13 cellular contexts compared by ENCODE assay signal in genomic region chr9:127074561-127075548, GRCh38. TPM values are rescaled to one million over a fixed set of nuclear protein-coding genes. Genes with fewer than 3 reads are reported as not detected.
A peak's percentile ranks its signal among the peaks of the same experiment; 100 is the strongest.
DNase-seq lines count a peak whose midpoint lies in the region; FAIRE-seq and TF ChIP-seq lines count a peak whose summit lies in the region.
"Had no signal": no experiment of that assay in that cellular context is flagged by ENCODE, and none has a peak within 500 bp of the region (broad histone marks: within the 10 kb centered on the region; RNA-seq: fewer than 3 reads in every experiment).

No MANE protein-coding gene starts in this region.

- H2AK5ac ChIP-seq in H1 (ENCODE audit: low read depth, low read length), result peak overlapping the region; percentile 7; the same call in 1 of the 2 replicates

- 0 out of 8 replicates have a peak, but pooled peaks cover 0 to 2% (median 0%) of the 10 kb centered on the region in 4 experiments for H3K36me3 ChIP-seq in H1 (ENCODE audit: control insufficient read depth in 2 of 4, insufficient read depth in 4 of 4, low read length in 3 of 4)
- H3K36me3 ChIP-seq: right lobe of liver, upper lobe of left lung had no signal

- peaks cover 17% of the 10 kb centered on the region for H3K4me1 Mint-ChIP-seq in activated T-helper 1 cell treated with anti-CD3 and anti-CD28 coated beads, Interleukin-12 subunit alpha, Interleukin-12 subunit beta, Interleukin-2, Interleukin-4 antibody, amounts not matched to agents 30 ng/mL and 10 ng/mL and 1 ng/mL, durations not matched to agents 14 hours and 24 hours and 36 hours (ENCODE audit: low read depth)

- no peak overlapping the region for H3K14ac ChIP-seq in H1 (ENCODE audit: insufficient read length)

- no peak overlapping the region for H3K23ac ChIP-seq in H1 (ENCODE audit: insufficient read length)

- 78% methylated on average over 4 of the region's 4 CpGs; no CpG with 5 or more reads in 1 of the 2 experiments for WGBS in H1 (ENCODE audit: extremely low coverage in 1 of 2, insufficient coverage in 1 of 2, insufficient read length in 1 of 2, insufficient replicate concordance in 2 of 2, low coverage in 1 of 2, low lambda C conversion rate in 2 of 2, missing lambda C conversion rate in 1 of 2), 2 experiments

- H3K4me2 ChIP-seq in H1 (ENCODE audit: insufficient read depth in 1 of 2, low read depth in 2 of 2, low read length in 2 of 2), result 0 out of 4 replicates have a peak overlapping the region, but pooled peaks have one; percentile 4 to 27

- H3K4me3 ChIP-seq in H1 (ENCODE audit: extremely low read depth in 1 of 4, insufficient read depth in 2 of 4, low read depth in 3 of 4, low read length in 4 of 4), result 0 out of 8 replicates have a peak overlapping the region, but pooled peaks of 1 of the 4 experiments have one; percentile 21
- H3K4me3 ChIP-seq: right lobe of liver, upper lobe of left lung had no signal

- H3K9ac ChIP-seq in H1 (replicated peaks in 1 of 4; ENCODE audit: extremely low read depth in 1 of 4, low read depth in 3 of 4, low read length in 3 of 4), result no peak overlapping the region

- H3K79me1 ChIP-seq in H1 (ENCODE audit: low read depth, low read length), result 0 out of 2 replicates have a peak, but pooled peaks cover 2% of the 10 kb centered on the region

- no peak overlapping the region for H4K5ac ChIP-seq in H1 (ENCODE audit: insufficient read length, low read depth, low read length)

- H3K27ac ChIP-seq in C4-2B (peak overlapping the region; percentile 25; the same call in 1 of the 2 replicates), H1 (ENCODE audit: low read depth, low read length) (no peak overlapping the region)
- H3K27ac ChIP-seq: right lobe of liver had no signal

- no peak for TF ChIP-seq POLR2A in H1 (IDR thresholded peaks at IDR 0.05; ENCODE audit: control extremely low read depth in 1 of 2, low read depth in 2 of 2, low read length in 2 of 2)

- no peaks in the 10 kb centered on the region for H3K79me2 ChIP-seq in H1 (ENCODE audit: control insufficient read depth in 1 of 2, insufficient read depth in 2 of 2, low read length in 2 of 2)

- CTCF ChIA-PET in H1 (lab: Charles Lee; ENCODE audit: partially characterized antibody), result interaction anchor here (1.2 to 2.9 kb wide), 6 partner anchors 11 to 125 kb away, joined by 3 to 9 read pairs (median 4); no protein-coding TSS in a partner anchor

- no peaks in the 10 kb centered on the region for H3K9me3 ChIP-seq in H1 (ENCODE audit: insufficient read depth in 2 of 2, low read depth in 1 of 2, low read length in 1 of 2)
- H3K9me3 ChIP-seq: right lobe of liver, upper lobe of left lung had no signal

- no peaks in the 10 kb centered on the region for H4K20me1 ChIP-seq in H1 (replicated peaks in 1 of 2; ENCODE audit: control insufficient read depth in 1 of 2, insufficient read depth in 2 of 2, low read length in 2 of 2)

- TF ChIP-seq CTCF in C4-2B (conservative IDR thresholded peaks at IDR 0.05), result no peak
- TF ChIP-seq CTCF in H1 (IDR thresholded peaks at IDR 0.05; ENCODE audit: control extremely low read depth in 1 of 3, insufficient read depth in 1 of 3, low read depth in 1 of 3, low read length in 3 of 3), result no peak

- H3K4ac ChIP-seq in H1 (replicated peaks; ENCODE audit: insufficient read length, low read depth, low read length), result peak overlapping the region; percentile 8

- H3K4me3 Mint-ChIP-seq in activated T-helper 1 cell treated with anti-CD3 and anti-CD28 coated beads, Interleukin-12 subunit alpha, Interleukin-12 subunit beta, Interleukin-2, Interleukin-4 antibody, amounts not matched to agents 30 ng/mL and 10 ng/mL and 1 ng/mL, durations not matched to agents 14 hours and 24 hours and 36 hours, result no peak overlapping the region
- H3K4me3 Mint-ChIP-seq: T-helper 17 cell had no signal

- no peak overlapping the region for H3K27ac Mint-ChIP-seq in activated T-helper 1 cell treated with anti-CD3 and anti-CD28 coated beads, Interleukin-12 subunit alpha, Interleukin-12 subunit beta, Interleukin-2, Interleukin-4 antibody, amounts not matched to agents 30 ng/mL and 10 ng/mL and 1 ng/mL, durations not matched to agents 14 hours and 24 hours and 36 hours
- H3K27ac Mint-ChIP-seq: T-helper 17 cell had no signal

- peak overlapping the region; percentile 9; the same call in 1 of the 2 replicates for H3K18ac ChIP-seq in H1 (ENCODE audit: extremely low read depth, low read length)

- FAIRE-seq in H1 (lab: Jason Lieb, UNC), result peak; percentile 19

- H2BK20ac ChIP-seq in H1 (ENCODE audit: low read length), result peak overlapping the region; percentile 91

- POLR2A ChIA-PET in H1 (lab: Charles Lee; ENCODE audit: partially characterized antibody), result interaction anchor here (0.7 to 1.8 kb wide), 3 partner anchors 14 to 1258 kb away, joined by 3 to 4 read pairs (median 4); partner anchors contain the start of gene ANGPTL2

- peaks cover 2% of the 10 kb centered on the region for H3K36me3 Mint-ChIP-seq in activated T-helper 1 cell treated with anti-CD3 and anti-CD28 coated beads, Interleukin-12 subunit alpha, Interleukin-12 subunit beta, Interleukin-2, Interleukin-4 antibody, amounts not matched to agents 30 ng/mL and 10 ng/mL and 1 ng/mL, durations not matched to agents 14 hours and 24 hours and 36 hours (ENCODE audit: low read depth)

- peaks cover 18 to 30% (median 23%) of the 10 kb centered on the region in 4 experiments for H3K4me1 ChIP-seq in H1 (replicated peaks in 1 of 4; ENCODE audit: control insufficient read depth in 3 of 4, insufficient read depth in 4 of 4, low read length in 3 of 4)
- H3K4me1 ChIP-seq: right lobe of liver had no signal

- H3K27me3 ChIP-seq in H1 (replicated peaks in 1 of 4; ENCODE audit: control insufficient read depth in 3 of 4, extremely low read depth in 1 of 4, insufficient read depth in 3 of 4, low read length in 3 of 4), result no peaks in the 10 kb centered on the region; a peak in 1 of 7 replicates
- H3K27me3 ChIP-seq: right lobe of liver, upper lobe of left lung had no signal

- peak overlapping the region; percentile 6; the same call in 1 of the 2 replicates for H2BK5ac ChIP-seq in H1 (ENCODE audit: low read depth, low read length)

- H3K23me2 ChIP-seq in H1 (ENCODE audit: low read depth, low read length), result no peaks in the 10 kb centered on the region; the same call in 1 of the 2 replicates

- H3K56ac ChIP-seq in H1 (replicated peaks; ENCODE audit: insufficient read length, low read depth, low read length), result no peak overlapping the region

- H2BK15ac ChIP-seq in H1 (ENCODE audit: low read length), result 0 out of 2 replicates have a peak overlapping the region, but pooled peaks have one; percentile 5

- intact Hi-C loops in activated T-helper 1 cell treated with anti-CD3 and anti-CD28 coated beads, Interleukin-12 subunit alpha, Interleukin-12 subunit beta, Interleukin-2, Interleukin-4 antibody, amounts not matched to agents 30 ng/mL and 10 ng/mL and 1 ng/mL, durations not matched to agents 14 hours and 24 hours and 36 hours (cut with micrococcal nuclease), result no loop called here

- no peak overlapping the region for H2AFZ ChIP-seq in H1 (ENCODE audit: low read length)

- no peak overlapping the region for H4K8ac ChIP-seq in H1 (ENCODE audit: extremely low read depth, insufficient read depth, low read length)

- H3K9me3 Mint-ChIP-seq in activated T-helper 1 cell treated with anti-CD3 and anti-CD28 coated beads, Interleukin-12 subunit alpha, Interleukin-12 subunit beta, Interleukin-2, Interleukin-4 antibody, amounts not matched to agents 30 ng/mL and 10 ng/mL and 1 ng/mL, durations not matched to agents 14 hours and 24 hours and 36 hours, result peaks cover 16% of the 10 kb centered on the region

- DNase-seq in NCI-H146 treated with DMSO at 0.1 percent for 48 hours (lab: John Stamatoyannopoulos, UW; ENCODE audit: unreplicated experiment) (peak; percentile 37), H1 (ENCODE audit: low read depth in 1 of 2, low spot score in 2 of 2) (no peak), midbrain (lab: John Stamatoyannopoulos, UW) (peak; percentile 77), AG08396 (ENCODE audit: low spot score) (no peak), dedifferentiated amniotic fluid mesenchymal stem cell (ENCODE audit: extremely low spot score) (no peak)
- DNase-seq in activated CD4-positive, alpha-beta T cell treated with anti-CD3 and anti-CD28 coated beads, Interleukin-2, amount 50 U/mL, for 1 hour, result no peak
- no peak for DNase-seq in activated T-helper 1 cell treated with anti-CD3 and anti-CD28 coated beads, Interleukin-12 subunit alpha, Interleukin-12 subunit beta, Interleukin-2, Interleukin-4 antibody, amounts not matched to agents 30 ng/mL and 10 ng/mL and 1 ng/mL, durations not matched to agents 14 hours and 24 hours and 36 hours (ENCODE audit: low spot score)
- DNase-seq: effector CD8-positive, alpha-beta T cell; NCI-H1105; right lobe of liver; T-helper 17 cell; upper lobe of left lung had no signal

- H3K27me3 Mint-ChIP-seq in activated T-helper 1 cell treated with anti-CD3 and anti-CD28 coated beads, Interleukin-12 subunit alpha, Interleukin-12 subunit beta, Interleukin-2, Interleukin-4 antibody, amounts not matched to agents 30 ng/mL and 10 ng/mL and 1 ng/mL, durations not matched to agents 14 hours and 24 hours and 36 hours (ENCODE audit: insufficient read depth), result peaks cover 29% of the 10 kb centered on the region
- H3K27me3 Mint-ChIP-seq: T-helper 17 cell had no signal

- no peak overlapping the region for H2BK120ac ChIP-seq in H1 (replicated peaks; ENCODE audit: low read depth, low read length)

- peak overlapping the region; percentile 61; the same call in 1 of the 2 replicates for H2BK12ac ChIP-seq in H1 (ENCODE audit: low read depth, low read length)

- H4K91ac ChIP-seq in H1 (replicated peaks; ENCODE audit: insufficient read length, low read length), result peak overlapping the region; percentile 42

- TF ChIP-seq RAD21 in H1 (IDR thresholded peaks at IDR 0.05 in 1 of 2, conservative IDR thresholded peaks at IDR 0.05 in 1 of 2; ENCODE audit: low read depth in 2 of 2, low read length in 2 of 2), result no peak

- TF ChIP-seq EP300 in H1 (IDR thresholded peaks at IDR 0.05; ENCODE audit: borderline replicate concordance in 1 of 2, low read depth in 2 of 2, low read length in 2 of 2), result no peak

RNA-seq across cellular contexts. Expression of gene ANGPTL2, which starts 47.6 kb away (rescaled TPM):
- 10.6 and 10.7 TPM in 2 replicates for total RNA-seq in H1 (2021; fragmentation: NEBNext Ultra II Directional; extraction: Animal tissue kit (Norgen Biotek cat#: 25700))
- polyA plus RNA-seq in H1 (2011; rRNA removed), result 5.9 and 9.0 TPM in 2 replicates
- 6.6 TPM for polyA plus RNA-seq in H1 (2011; cell fraction: cytosol; rRNA removed)
- polyA plus RNA-seq in H1 (2011; cell fraction: nucleus; rRNA removed), result 9.4 TPM
- polyA plus RNA-seq in H1 (2012, experiment 1 of 2), result 8.3 to 10.8 TPM (median 9.8 TPM) in 4 replicates
- 8.0 TPM for polyA plus RNA-seq in H1 (2012, experiment 2 of 2)
- polyA plus RNA-seq in H1 (2013, experiment 1 of 2), result 13.4 TPM
- 17.1 TPM for polyA plus RNA-seq in H1 (2013, experiment 2 of 2)
- polyA minus RNA-seq in H1 (2011; rRNA and poly(A)+ RNA removed), result 6.5 and 10.3 TPM in 2 replicates
- polyA minus RNA-seq in H1 (2011; cell fraction: cytosol; rRNA and poly(A)+ RNA removed), result 10.8 TPM
- 3.5 TPM for polyA minus RNA-seq in H1 (2011; cell fraction: nucleus; rRNA and poly(A)+ RNA removed)
- not detected in 2 replicates for total RNA-seq in activated T-helper 1 cell treated with anti-CD3 and anti-CD28 coated beads, Interleukin-12 subunit alpha, Interleukin-12 subunit beta, Interleukin-2, Interleukin-4 antibody, amounts not matched to agents 30 ng/mL and 10 ng/mL and 1 ng/mL, durations not matched to agents 14 hours and 24 hours and 36 hours

Comparison
In these comparisons a context has a peak if more than half of its experiments do, and no peak if none do; other contexts are left out.
1. DNase-seq: peak in NCI-H146 treated with DMSO at 0.1 percent for 48 hours (single experiment) and midbrain (single experiment); none in H1 (0 of 2), activated CD4-positive, alpha-beta T cell treated with anti-CD3 and anti-CD28 coated beads, Interleukin-2, amount 50 U/mL, for 1 hour (single experiment), AG08396 (single experiment), dedifferentiated amniotic fluid mesenchymal stem cell (single experiment) and activated T-helper 1 cell treated with anti-CD3 and anti-CD28 coated beads, Interleukin-12 subunit alpha, Interleukin-12 subunit beta, Interleukin-2, Interleukin-4 antibody, amounts not matched to agents 30 ng/mL and 10 ng/mL and 1 ng/mL, durations not matched to agents 14 hours and 24 hours and 36 hours (single experiment).
2. RNA of gene ANGPTL2, which starts 47.6 kb away (total RNA-seq): 10.6 to 10.7 TPM in H1; not detected in activated T-helper 1 cell treated with anti-CD3 and anti-CD28 coated beads, Interleukin-12 subunit alpha, Interleukin-12 subunit beta, Interleukin-2, Interleukin-4 antibody, amounts not matched to agents 30 ng/mL and 10 ng/mL and 1 ng/mL, durations not matched to agents 14 hours and 24 hours and 36 hours; every median in the first group is over 10 times any median in the second.